21 cellular contexts compared by ENCODE assay signal in the genomic region with DNA sequence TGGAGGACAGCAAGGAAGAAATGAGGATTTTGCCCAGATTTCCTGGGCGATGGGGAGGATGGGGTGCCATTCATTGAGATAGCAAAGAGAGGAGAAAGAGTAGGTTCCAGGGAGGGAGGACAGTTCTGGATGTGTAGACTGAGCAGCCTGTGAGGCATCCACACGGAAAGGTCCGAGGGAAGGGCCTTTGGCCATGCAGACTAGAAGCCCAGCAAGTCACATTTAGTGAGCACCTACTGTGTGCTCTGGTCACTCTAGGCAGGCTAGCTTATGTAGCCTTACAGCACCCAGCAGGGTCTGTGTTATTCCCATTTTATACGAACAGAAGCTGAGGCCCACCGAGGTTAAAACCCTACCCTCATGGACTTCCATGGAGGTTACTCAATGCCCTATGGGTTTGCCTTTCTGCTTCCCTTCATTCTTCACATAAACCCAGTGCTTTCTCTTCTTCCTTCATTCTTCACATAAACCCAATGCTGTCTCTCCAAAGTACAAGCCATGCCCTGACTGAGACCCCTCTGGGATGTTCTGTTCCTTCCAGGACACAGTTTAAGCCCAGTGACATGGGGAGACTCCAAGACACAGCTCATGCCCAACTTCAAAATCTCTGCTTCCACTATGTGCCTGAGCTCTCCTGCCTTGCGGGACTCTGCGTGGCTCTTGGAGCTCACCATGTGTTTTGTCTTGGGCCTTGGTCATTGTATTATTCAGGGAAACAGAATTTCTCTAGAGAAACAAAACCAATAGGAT. TPM values are rescaled to one million over a fixed set of nuclear protein-coding genes. Genes with fewer than 3 reads are reported as not detected.
A peak's percentile ranks its signal among the peaks of the same experiment; 100 is the strongest.
DNase-seq lines count a peak whose midpoint lies in the region; ATAC-seq lines count a peak whose summit lies in the region.
"Had no signal": no experiment of that assay in that cellular context is flagged by ENCODE, and none has a peak within 500 bp of the region (broad histone marks: within the 10 kb centered on the region; RNA-seq: fewer than 3 reads in every experiment).

No MANE protein-coding gene starts in this region.

- H3K4me1 Mint-ChIP-seq in activated CD4-positive, alpha-beta T cell treated with anti-CD3 and anti-CD28 coated beads, Interleukin-2, amount 10 ng/mL, durations not matched to agents 7 days and 5 days, result peaks cover 91% of the 10 kb centered on the region
- H3K4me1 Mint-ChIP-seq in activated CD4-positive, alpha-beta memory T cell treated with anti-CD3 and anti-CD28 coated beads for 36 hours (ENCODE audit: low read depth), result peaks cover 91% of the 10 kb centered on the region
- H3K4me1 Mint-ChIP-seq in activated naive CD8-positive, alpha-beta T cell treated with anti-CD3 and anti-CD28 coated beads, Interleukin-2, amount 50 U/mL, for 24 hours, result peaks cover 95% of the 10 kb centered on the region
- peaks cover 94% of the 10 kb centered on the region for H3K4me1 Mint-ChIP-seq in stimulated activated effector memory CD8-positive, alpha-beta T cell treated with anti-CD3 and anti-CD28 coated beads, Interleukin-12 subunit alpha, Interleukin-12 subunit beta, amount 100 ng/mL, for 72 hours

- no peak for ATAC-seq in activated naive CD8-positive, alpha-beta T cell treated with anti-CD3 and anti-CD28 coated beads, Interleukin-2, amount 50 U/mL, for 24 hours
- ATAC-seq in stimulated activated effector memory CD8-positive, alpha-beta T cell treated with anti-CD3 and anti-CD28 coated beads, Interleukin-12 subunit alpha, Interleukin-12 subunit beta, amount 100 ng/mL, for 72 hours, result no peak
- ATAC-seq: A549, gastrocnemius medialis, left cardiac atrium had no signal

- no peaks in the 10 kb centered on the region for H3K27me3 Mint-ChIP-seq in activated CD4-positive, alpha-beta T cell treated with anti-CD3 and anti-CD28 coated beads, Interleukin-2, amount 10 ng/mL, durations not matched to agents 7 days and 5 days
- no peaks in the 10 kb centered on the region for H3K27me3 Mint-ChIP-seq in activated CD4-positive, alpha-beta memory T cell treated with anti-CD3 and anti-CD28 coated beads for 36 hours
- H3K27me3 Mint-ChIP-seq in activated naive CD8-positive, alpha-beta T cell treated with anti-CD3 and anti-CD28 coated beads, Interleukin-2, amount 50 U/mL, for 24 hours, result peaks cover 3% of the 10 kb centered on the region

- intact Hi-C loops in activated CD4-positive, alpha-beta memory T cell treated with anti-CD3 and anti-CD28 coated beads for 36 hours (cut with micrococcal nuclease), result no loop called here

- peak overlapping the region; percentile 70 for H3K27ac Mint-ChIP-seq in activated CD4-positive, alpha-beta T cell treated with anti-CD3 and anti-CD28 coated beads, Interleukin-2, amount 10 ng/mL, durations not matched to agents 7 days and 5 days
- peak overlapping the region; percentile 98 for H3K27ac Mint-ChIP-seq in activated CD4-positive, alpha-beta memory T cell treated with anti-CD3 and anti-CD28 coated beads for 36 hours
- peak overlapping the region; percentile 93 for H3K27ac Mint-ChIP-seq in activated naive CD8-positive, alpha-beta T cell treated with anti-CD3 and anti-CD28 coated beads, Interleukin-2, amount 50 U/mL, for 24 hours
- peak overlapping the region; percentile 97 for H3K27ac Mint-ChIP-seq in stimulated activated effector memory CD8-positive, alpha-beta T cell treated with anti-CD3 and anti-CD28 coated beads, Interleukin-12 subunit alpha, Interleukin-12 subunit beta, amount 100 ng/mL, for 72 hours

- CTCF ChIA-PET in activated CD4-positive, alpha-beta T cell treated with anti-CD3 and anti-CD28 coated beads, Interleukin-2, amount 10 ng/mL, durations not matched to agents 7 days and 5 days (lab: Charles Lee), result interaction anchor here (1.0 to 4.2 kb wide), 3 partner anchors 10 to 38 kb away, joined by 3 to 15 read pairs (median 4); no protein-coding TSS in a partner anchor
- CTCF ChIA-PET in activated CD4-positive, alpha-beta memory T cell treated with anti-CD3 and anti-CD28 coated beads for 36 hours (lab: Charles Lee), result interaction anchor here (1.1 to 13.1 kb wide), 3 partner anchors 14 to 37 kb away, joined by 3 to 167 read pairs (median 6); no protein-coding TSS in a partner anchor

- POLR2A ChIA-PET in activated CD4-positive, alpha-beta T cell treated with anti-CD3 and anti-CD28 coated beads, Interleukin-2, amount 10 ng/mL, durations not matched to agents 7 days and 5 days (lab: Charles Lee), result interaction anchor here (0.7 kb wide), 1 partner anchor 14 kb away, joined by 4 read pairs; a partner anchor contains a TSS
- POLR2A ChIA-PET in activated CD4-positive, alpha-beta memory T cell treated with anti-CD3 and anti-CD28 coated beads for 36 hours (lab: Charles Lee), result interaction anchor here (0.6 to 16.2 kb wide), 7 partner anchors 10 to 77 kb away, joined by 3 to 343 read pairs (median 4); no protein-coding TSS in a partner anchor

- no peaks in the 10 kb centered on the region for H3K9me3 Mint-ChIP-seq in activated CD4-positive, alpha-beta T cell treated with anti-CD3 and anti-CD28 coated beads, Interleukin-2, amount 10 ng/mL, durations not matched to agents 7 days and 5 days
- no peaks in the 10 kb centered on the region for H3K9me3 Mint-ChIP-seq in activated CD4-positive, alpha-beta memory T cell treated with anti-CD3 and anti-CD28 coated beads for 36 hours
- H3K9me3 Mint-ChIP-seq in activated naive CD8-positive, alpha-beta T cell treated with anti-CD3 and anti-CD28 coated beads, Interleukin-2, amount 50 U/mL, for 24 hours, result no peaks in the 10 kb centered on the region
- no peaks in the 10 kb centered on the region for H3K9me3 Mint-ChIP-seq in stimulated activated effector memory CD8-positive, alpha-beta T cell treated with anti-CD3 and anti-CD28 coated beads, Interleukin-12 subunit alpha, Interleukin-12 subunit beta, amount 100 ng/mL, for 72 hours

- H3K4me3 Mint-ChIP-seq in activated CD4-positive, alpha-beta T cell treated with anti-CD3 and anti-CD28 coated beads, Interleukin-2, amount 10 ng/mL, durations not matched to agents 7 days and 5 days, result no peak overlapping the region
- H3K4me3 Mint-ChIP-seq in activated CD4-positive, alpha-beta memory T cell treated with anti-CD3 and anti-CD28 coated beads for 36 hours, result peak overlapping the region; percentile 83
- H3K4me3 Mint-ChIP-seq in activated naive CD8-positive, alpha-beta T cell treated with anti-CD3 and anti-CD28 coated beads, Interleukin-2, amount 50 U/mL, for 24 hours, result peak overlapping the region; percentile 86
- H3K4me3 Mint-ChIP-seq in stimulated activated effector memory CD8-positive, alpha-beta T cell treated with anti-CD3 and anti-CD28 coated beads, Interleukin-12 subunit alpha, Interleukin-12 subunit beta, amount 100 ng/mL, for 72 hours, result peak overlapping the region; percentile 79
- H3K4me3 Mint-ChIP-seq: CD14-positive monocyte had no signal

- H3K36me3 Mint-ChIP-seq in activated CD4-positive, alpha-beta T cell treated with anti-CD3 and anti-CD28 coated beads, Interleukin-2, amount 10 ng/mL, durations not matched to agents 7 days and 5 days (ENCODE audit: low read depth), result peaks cover 62% of the 10 kb centered on the region
- H3K36me3 Mint-ChIP-seq in activated CD4-positive, alpha-beta memory T cell treated with anti-CD3 and anti-CD28 coated beads for 36 hours, result peaks cover 91% of the 10 kb centered on the region
- H3K36me3 Mint-ChIP-seq in activated naive CD8-positive, alpha-beta T cell treated with anti-CD3 and anti-CD28 coated beads, Interleukin-2, amount 50 U/mL, for 24 hours (ENCODE audit: low read depth), result peaks cover 85% of the 10 kb centered on the region
- peaks cover 100% of the 10 kb centered on the region for H3K36me3 Mint-ChIP-seq in stimulated activated effector memory CD8-positive, alpha-beta T cell treated with anti-CD3 and anti-CD28 coated beads, Interleukin-12 subunit alpha, Interleukin-12 subunit beta, amount 100 ng/mL, for 72 hours
- H3K36me3 Mint-ChIP-seq: CD14-positive monocyte had no signal

- DNase-seq in activated CD4-positive, alpha-beta T cell treated with anti-CD3 and anti-CD28 coated beads, Interleukin-2, amount 10 ng/mL, durations not matched to agents 7 days and 5 days, result no peak
- DNase-seq in activated CD4-positive, alpha-beta T cell treated with anti-CD3 and anti-CD28 coated beads for 1 hour, result no peak
- DNase-seq in activated CD4-positive, alpha-beta memory T cell treated with anti-CD3 and anti-CD28 coated beads for 36 hours, result peak; percentile 8
- no peak for DNase-seq in activated naive CD8-positive, alpha-beta T cell treated with anti-CD3 and anti-CD28 coated beads, Interleukin-2, amount 50 U/mL, for 24 hours
- DNase-seq in stimulated activated effector memory CD8-positive, alpha-beta T cell treated with anti-CD3 and anti-CD28 coated beads, Interleukin-12 subunit alpha, Interleukin-12 subunit beta, amount 100 ng/mL, for 72 hours (ENCODE audit: low spot score in 2 of 2), result peak; percentile 1 to 54
- DNase-seq in GM19240 (ENCODE audit: insufficient read length, low spot score), result no peak
- no peak for DNase-seq in GM03348 (ENCODE audit: low spot score)
- DNase-seq in mesenteric fat pad (ENCODE audit: low spot score), result no peak
- DNase-seq: DMS79; gastrocnemius medialis; left cardiac atrium; midbrain; NCI-H2171; NCI-H69; retina; SIG-M5; stimulated activated naive CD4-positive, alpha-beta T cell; trophoblast cell had no signal

RNA-seq across cellular contexts. Expression of a gene that starts 13.7 kb away (rescaled TPM):
- 100 to 1,000 TPM; 124 to 142 TPM for total RNA-seq in activated CD4-positive, alpha-beta T cell treated with anti-CD3 and anti-CD28 coated beads, Interleukin-2, amount 10 ng/mL, durations not matched to agents 7 days and 5 days
- total RNA-seq in activated CD4-positive, alpha-beta memory T cell treated with anti-CD3 and anti-CD28 coated beads for 36 hours, result 100 to 1,000 TPM; 961 to 988 TPM
- 2.4 TPM for total RNA-seq in mesenteric fat pad
- total RNA-seq: LHCN-M2 had no signal

RNA-seq across cellular contexts. Expression of a gene that starts 40.4 kb away (rescaled TPM):
- total RNA-seq in activated CD4-positive, alpha-beta T cell treated with anti-CD3 and anti-CD28 coated beads, Interleukin-2, amount 10 ng/mL, durations not matched to agents 7 days and 5 days, result 100 to 1,000 TPM; 164 to 177 TPM
- 100 to 1,000 TPM; 151 to 155 TPM for total RNA-seq in activated CD4-positive, alpha-beta memory T cell treated with anti-CD3 and anti-CD28 coated beads for 36 hours
- total RNA-seq in mesenteric fat pad, result 137 TPM

Comparison
In these comparisons a context has a peak if more than half of its experiments do, and no peak if none do; other contexts are left out.
1. DNase-seq: peak in activated CD4-positive, alpha-beta memory T cell treated with anti-CD3 and anti-CD28 coated beads for 36 hours (single experiment) and stimulated activated effector memory CD8-positive, alpha-beta T cell treated with anti-CD3 and anti-CD28 coated beads, Interleukin-12 subunit alpha, Interleukin-12 subunit beta, amount 100 ng/mL, for 72 hours (2 of 2); none in activated CD4-positive, alpha-beta T cell treated with anti-CD3 and anti-CD28 coated beads, Interleukin-2, amount 10 ng/mL, durations not matched to agents 7 days and 5 days (single experiment), activated CD4-positive, alpha-beta T cell treated with anti-CD3 and anti-CD28 coated beads for 1 hour (single experiment), activated naive CD8-positive, alpha-beta T cell treated with anti-CD3 and anti-CD28 coated beads, Interleukin-2, amount 50 U/mL, for 24 hours (single experiment), GM19240 (single experiment), GM03348 (single experiment) and mesenteric fat pad (single experiment).
2. RNA of a gene that starts 13.7 kb away (total RNA-seq): 961 to 988 TPM in activated CD4-positive, alpha-beta memory T cell treated with anti-CD3 and anti-CD28 coated beads for 36 hours and 124 to 142 TPM in activated CD4-positive, alpha-beta T cell treated with anti-CD3 and anti-CD28 coated beads, Interleukin-2, amount 10 ng/mL, durations not matched to agents 7 days and 5 days; 2.4 TPM in mesenteric fat pad (single experiment); every median in the first group is over 10 times any median in the second.
3. Peak in every context shown above with its lines, with median percentiles within 50 percentile points of each other: H3K27ac Mint-ChIP-seq.